Comparison of ENCODE assay signal across 13 cellular contexts in genomic region chr11:1589996-1590395, GRCh38. TPM values are rescaled to one million over a fixed set of nuclear protein-coding genes. Genes with fewer than 3 reads are reported as not detected.
DNase-seq lines count a peak whose midpoint lies in the region; ATAC-seq lines count a peak whose summit lies in the region.
"Had no signal": no experiment of that assay in that cellular context is flagged by ENCODE, and none has a peak within 500 bp of the region (broad histone marks: within the 10 kb centered on the region; RNA-seq: fewer than 3 reads in every experiment).

No MANE protein-coding gene starts in this region.

- peak overlapping the region; percentile 64 for H3K27ac Mint-ChIP-seq in activated naive CD4-positive, alpha-beta T cell treated with anti-CD3 and anti-CD28 coated beads, Interleukin-2, amount 10 ng/mL, durations not matched to agents 7 days and 5 days
- peak overlapping the region in 4 of 6 donors; percentile 36 to 76 (median 58) for H3K27ac Mint-ChIP-seq in immature natural killer cell
- H3K27ac Mint-ChIP-seq in stimulated activated naive B cell treated with anti-CD40 and anti-IgM and Interleukin-4, amounts not matched to agents 10 μg/mL and 1 μg/mL and 100 μg/mL, for 72 hours: peak overlapping the region; percentile 56

- in situ Hi-C loops in G401 (cut with HindIII; ENCODE audit: low sequenced_read_pairs): no loop called here

- H3K4me1 Mint-ChIP-seq in activated naive CD4-positive, alpha-beta T cell treated with anti-CD3 and anti-CD28 coated beads, Interleukin-2, amount 10 ng/mL, durations not matched to agents 7 days and 5 days: peaks cover 14% of the 10 kb centered on the region
- H3K4me1 Mint-ChIP-seq in immature natural killer cell: peaks cover 25 to 30% of the 10 kb centered on the region in 2 donors
- peaks cover 5 to 6% of the 10 kb centered on the region in 2 donors for H3K4me1 Mint-ChIP-seq in stimulated activated naive B cell treated with anti-CD40 and anti-IgM and Interleukin-4, amounts not matched to agents 10 μg/mL and 1 μg/mL and 100 μg/mL, for 72 hours

- CTCF ChIA-PET in activated naive CD4-positive, alpha-beta T cell treated with anti-CD3 and anti-CD28 coated beads, Interleukin-2, amount 10 ng/mL, durations not matched to agents 7 days and 5 days (lab: Charles Lee): interaction anchor here (1.0 to 2.6 kb wide), 2 partner anchors 15 to 137 kb away, joined by 3 to 14 read pairs; no protein-coding TSS in a partner anchor

- H3K9me3 Mint-ChIP-seq in activated naive CD4-positive, alpha-beta T cell treated with anti-CD3 and anti-CD28 coated beads, Interleukin-2, amount 10 ng/mL, durations not matched to agents 7 days and 5 days: peaks cover 12% of the 10 kb centered on the region
- H3K9me3 Mint-ChIP-seq in immature natural killer cell: peaks cover 0 to 2% (median 0%) of the 10 kb centered on the region in 6 donors
- H3K9me3 Mint-ChIP-seq in stimulated activated naive B cell treated with anti-CD40 and anti-IgM and Interleukin-4, amounts not matched to agents 10 μg/mL and 1 μg/mL and 100 μg/mL, for 72 hours: peaks cover 0 to 3% of the 10 kb centered on the region in 2 donors

- peaks cover 47% of the 10 kb centered on the region for H3K27me3 Mint-ChIP-seq in activated naive CD4-positive, alpha-beta T cell treated with anti-CD3 and anti-CD28 coated beads, Interleukin-2, amount 10 ng/mL, durations not matched to agents 7 days and 5 days
- peaks cover under 1 to 5% (median 4%) of the 10 kb centered on the region in 3 donors for H3K27me3 Mint-ChIP-seq in immature natural killer cell (ENCODE audit: low read depth in 3 of 3)
- H3K27me3 Mint-ChIP-seq in stimulated activated naive B cell treated with anti-CD40 and anti-IgM and Interleukin-4, amounts not matched to agents 10 μg/mL and 1 μg/mL and 100 μg/mL, for 72 hours: peaks cover 41 to 67% of the 10 kb centered on the region in 2 donors

- DNase-seq in activated naive CD4-positive, alpha-beta T cell treated with anti-CD3 and anti-CD28 coated beads, Interleukin-2, amount 10 ng/mL, durations not matched to agents 7 days and 5 days: no peak
- no peak for DNase-seq in activated naive CD4-positive, alpha-beta T cell treated with Interleukin-2 at 50 U/mL for 16 hours
- DNase-seq in G401 (ENCODE audit: low spot score) (peak; percentile 24), immature natural killer cell (no peak)
- DNase-seq in stimulated activated naive B cell treated with anti-CD40 and anti-IgM and Interleukin-4, amounts not matched to agents 10 μg/mL and 1 μg/mL and 100 μg/mL, for 72 hours: no peak
- DNase-seq: NCI-H1105 treated with DMSO at 0.1 percent for 48 hours, NCI-H187, NCI-H2171, SHP77 had no signal

- no peak overlapping the region for H3K4me3 Mint-ChIP-seq in activated naive CD4-positive, alpha-beta T cell treated with anti-CD3 and anti-CD28 coated beads, Interleukin-2, amount 10 ng/mL, durations not matched to agents 7 days and 5 days
- peak overlapping the region in 3 of 5 donors; percentile 35 to 59 (median 46) for H3K4me3 Mint-ChIP-seq in immature natural killer cell
- H3K4me3 Mint-ChIP-seq in stimulated activated naive B cell treated with anti-CD40 and anti-IgM and Interleukin-4, amounts not matched to agents 10 μg/mL and 1 μg/mL and 100 μg/mL, for 72 hours: no peak overlapping the region

- H3K36me3 Mint-ChIP-seq in activated naive CD4-positive, alpha-beta T cell treated with anti-CD3 and anti-CD28 coated beads, Interleukin-2, amount 10 ng/mL, durations not matched to agents 7 days and 5 days: peaks cover 11% of the 10 kb centered on the region
- peaks cover 0 to 5% (median 5%) of the 10 kb centered on the region in 3 donors for H3K36me3 Mint-ChIP-seq in immature natural killer cell
- H3K36me3 Mint-ChIP-seq in stimulated activated naive B cell treated with anti-CD40 and anti-IgM and Interleukin-4, amounts not matched to agents 10 μg/mL and 1 μg/mL and 100 μg/mL, for 72 hours: peaks cover 4% of the 10 kb centered on the region in 2 donors

- no peak for ATAC-seq in stimulated activated naive B cell treated with anti-CD40 and anti-IgM and Interleukin-4, amounts not matched to agents 10 μg/mL and 1 μg/mL and 100 μg/mL, for 72 hours (replicated peaks)
- ATAC-seq in GM19463 (IDR thresholded peaks at IDR 0.05; ENCODE audit: unreplicated experiment): no peak
- no peak for ATAC-seq in GM21786 (IDR thresholded peaks at IDR 0.05; ENCODE audit: unreplicated experiment)

RNA-seq across cellular contexts. Expression of gene KRTAP5-1, which starts 4.9 kb away (rescaled TPM):
- not detected in 2 replicates for total RNA-seq in G401 (2014; rRNA removed; shearing (Covaris generic))
- not detected for polyA plus RNA-seq in immature natural killer cell
- total RNA-seq: A673, NCI-H460 had no signal

RNA-seq across cellular contexts. Expression of gene KRTAP5-2, which starts 8.1 kb away (rescaled TPM):
- not detected in 2 replicates for total RNA-seq in G401 (2014; rRNA removed; shearing (Covaris generic))
- polyA plus RNA-seq in immature natural killer cell: not detected
- total RNA-seq: A673, NCI-H460 had no signal

RNA-seq across cellular contexts. Expression of gene DUSP8, which starts 17.9 kb away (rescaled TPM):
- 1.5 and 8.9 TPM in 2 replicates for total RNA-seq in G401 (2014; rRNA removed; shearing (Covaris generic))
- under 1 TPM in 1 of 3 donors, not detected in 2; 0.07 TPM for polyA plus RNA-seq in immature natural killer cell

RNA-seq across cellular contexts. Expression of gene KRTAP5-3, which starts 18.3 kb away (rescaled TPM):
- not detected in 2 replicates for total RNA-seq in G401 (2014; rRNA removed; shearing (Covaris generic))
- polyA plus RNA-seq in immature natural killer cell: not detected
- total RNA-seq: A673, NCI-H460 had no signal

RNA-seq across cellular contexts. Expression of gene KRTAP5-4, which starts 31.9 kb away (rescaled TPM):
- total RNA-seq in G401 (2014; rRNA removed; shearing (Covaris generic)): not detected in 2 replicates
- not detected for polyA plus RNA-seq in immature natural killer cell
- total RNA-seq: A673, NCI-H460 had no signal

Comparison
In these comparisons a context has a peak if more than half of its experiments do, and no peak if none do; other contexts are left out.
1. H3K4me3 Mint-ChIP-seq: peak in immature natural killer cell (3 of 5); none in activated naive CD4-positive, alpha-beta T cell treated with anti-CD3 and anti-CD28 coated beads, Interleukin-2, amount 10 ng/mL, durations not matched to agents 7 days and 5 days (single experiment) and stimulated activated naive B cell treated with anti-CD40 and anti-IgM and Interleukin-4, amounts not matched to agents 10 μg/mL and 1 μg/mL and 100 μg/mL, for 72 hours (0 of 2).
2. Peak in every context shown above with its lines, with median percentiles within 50 percentile points of each other: H3K27ac Mint-ChIP-seq.